In genomic region chr2:233118601-233119000, GRCh38 we compare ENCODE assay signal across 18 cellular contexts. TPM values are rescaled to one million over a fixed set of nuclear protein-coding genes. Genes with fewer than 3 reads are reported as not detected.
A peak's percentile ranks its signal among the peaks of the same experiment; 100 is the strongest.
DNase-seq lines count a peak whose midpoint lies in the region; ATAC-seq and TF ChIP-seq lines count a peak whose summit lies in the region.
"Had no signal": no experiment of that assay in that cellular context is flagged by ENCODE, and none has a peak within 500 bp of the region (broad histone marks: within the 10 kb centered on the region; RNA-seq: fewer than 3 reads in every experiment).

No MANE protein-coding gene starts in this region.

- H3K9me3 ChIP-seq in neutrophil = no peaks in the 10 kb centered on the region
- H3K9me3 ChIP-seq: breast epithelium had no signal

- ATAC-seq in GM18505 (IDR thresholded peaks at IDR 0.05; ENCODE audit: unreplicated experiment) = no peak

- peaks cover 3% of the 10 kb centered on the region for H3K9me3 Mint-ChIP-seq in activated CD4-positive, alpha-beta T cell treated with anti-CD3 and anti-CD28 coated beads, Interleukin-2, amount 10 ng/mL, durations not matched to agents 24 days and 14 days

- no peaks in the 10 kb centered on the region for H3K27me3 ChIP-seq in neutrophil
- H3K27me3 ChIP-seq: breast epithelium had no signal

- H3K27ac Mint-ChIP-seq in activated CD4-positive, alpha-beta T cell treated with anti-CD3 and anti-CD28 coated beads, Interleukin-2, amount 10 ng/mL, durations not matched to agents 24 days and 14 days = peak overlapping the region; percentile 68

- no peak for DNase-seq in activated CD4-positive, alpha-beta T cell treated with anti-CD3 and anti-CD28 coated beads, Interleukin-2, amount 10 ng/mL, durations not matched to agents 24 days and 14 days
- DNase-seq in activated CD4-positive, alpha-beta T cell treated with anti-CD3 and anti-CD28 coated beads for 1 hour = no peak
- DNase-seq in cerebellum (ENCODE audit: low spot score) (peak; percentile 35), NCI-H146 treated with DMSO at 0.1 percent for 48 hours (lab: John Stamatoyannopoulos, UW; ENCODE audit: unreplicated experiment) (no peak), UCSD-AML1 (lab: John Stamatoyannopoulos, UW; ENCODE audit: unreplicated experiment) (no peak), foreskin melanocyte (no peak)
- DNase-seq: activated CD4-positive, alpha-beta T cell treated with anti-CD3 and anti-CD28 coated beads, Interleukin-2, amount 50 U/mL, for 48 hours; effector CD4-positive, alpha-beta T cell; kidney; midbrain; NCI-H2029; NCI-H524; SIG-M5; T1000 had no signal

- peak; percentile 17 for TF ChIP-seq POLR2A in GM18505 (IDR thresholded peaks at IDR 0.05; ENCODE audit: borderline replicate concordance, extremely low read depth, insufficient read depth, insufficient read length)

- no peak overlapping the region for H3K4me3 Mint-ChIP-seq in activated CD4-positive, alpha-beta T cell treated with anti-CD3 and anti-CD28 coated beads, Interleukin-2, amount 10 ng/mL, durations not matched to agents 24 days and 14 days

- H3K4me3 ChIP-seq in neutrophil (ENCODE audit: low read depth in 1 of 2, low read length in 1 of 2) = no peak overlapping the region
- H3K4me3 ChIP-seq: breast epithelium had no signal

- peaks cover 41% of the 10 kb centered on the region for H3K36me3 Mint-ChIP-seq in activated CD4-positive, alpha-beta T cell treated with anti-CD3 and anti-CD28 coated beads, Interleukin-2, amount 10 ng/mL, durations not matched to agents 24 days and 14 days (ENCODE audit: low read depth)

- peaks cover 36% of the 10 kb centered on the region for H3K4me1 Mint-ChIP-seq in activated CD4-positive, alpha-beta T cell treated with anti-CD3 and anti-CD28 coated beads, Interleukin-2, amount 10 ng/mL, durations not matched to agents 24 days and 14 days

- peak overlapping the region; percentile 82 for H3K27ac ChIP-seq in neutrophil
- H3K27ac ChIP-seq: breast epithelium, C4-2B had no signal

- H3K36me3 ChIP-seq in neutrophil = peaks cover 52% of the 10 kb centered on the region
- H3K36me3 ChIP-seq: breast epithelium had no signal

- H3K4me1 ChIP-seq in neutrophil (ENCODE audit: control insufficient read depth in 1 of 2, insufficient read depth in 1 of 2, low read depth in 1 of 2, low read length in 1 of 2) = peaks cover 24 to 31% of the 10 kb centered on the region in 2 experiments
- H3K4me1 ChIP-seq: breast epithelium had no signal

- intact Hi-C loops in activated CD4-positive, alpha-beta T cell treated with anti-CD3 and anti-CD28 coated beads, Interleukin-2, amount 10 ng/mL, durations not matched to agents 24 days and 14 days (cut with micrococcal nuclease) = no loop called here

- no peak for TF ChIP-seq CTCF in neutrophil (IDR thresholded peaks at IDR 0.05)

- H3K27me3 Mint-ChIP-seq in activated CD4-positive, alpha-beta T cell treated with anti-CD3 and anti-CD28 coated beads, Interleukin-2, amount 10 ng/mL, durations not matched to agents 24 days and 14 days = no peaks in the 10 kb centered on the region

RNA-seq across cellular contexts. Expression of gene INPP5D, which starts 58.5 kb away (rescaled TPM):
- 43.6 and 45.8 TPM in 2 replicates for total RNA-seq in activated CD4-positive, alpha-beta T cell treated with anti-CD3 and anti-CD28 coated beads, Interleukin-2, amount 10 ng/mL, durations not matched to agents 24 days and 14 days
- 4.9 TPM for total RNA-seq in cerebellum
